17 cellular contexts compared by ENCODE assay signal in genomic region chr6:84274856-84275255, GRCh38.
"Had no signal": no experiment of that assay in that cellular context is flagged by ENCODE, and none has a peak within 500 bp of the region (broad histone marks: within the 10 kb centered on the region; RNA-seq: fewer than 3 reads in every experiment).

No MANE protein-coding gene starts in this region.

- H3K4me3 ChIP-seq: coronary artery, esophagus muscularis mucosa, gastrocnemius medialis, heart right ventricle, left lung, lower lobe of right lung, mucosa of descending colon had no signal

- H3K36me3 ChIP-seq: esophagus muscularis mucosa, gastrocnemius medialis, heart right ventricle, left lung, lower lobe of right lung had no signal

- H3K27ac ChIP-seq: coronary artery, esophagus muscularis mucosa, gastrocnemius medialis, heart right ventricle, left lung, lower lobe of right lung had no signal

- H3K27me3 ChIP-seq: esophagus muscularis mucosa, gastrocnemius medialis, heart right ventricle, left lung had no signal

- H3K9me3 ChIP-seq: esophagus muscularis mucosa, gastrocnemius medialis, heart right ventricle, left lung, lower lobe of right lung, mucosa of descending colon had no signal

- DNase-seq: effector CD4-positive, alpha-beta T cell; effector memory CD4-positive, alpha-beta T cell; foreskin melanocyte; gastrocnemius medialis; glutamatergic neuron; head of caudate nucleus; heart right ventricle; hippocampal formation; left cardiac atrium; left lung; left ventricle myocardium superior; lower lobe of right lung; mesenchymal stem cell; mucosa of descending colon; naive thymus-derived CD4-positive, alpha-beta T cell had no signal

- H3K4me1 ChIP-seq: esophagus muscularis mucosa, gastrocnemius medialis, heart right ventricle, left lung, lower lobe of right lung had no signal
